Comparison of ENCODE assay signal across 9 cellular contexts in genomic region chr6:137811912-137812553, GRCh38. TPM values are rescaled to one million over a fixed set of nuclear protein-coding genes. Genes with fewer than 3 reads are reported as not detected.
DNase-seq lines count a peak whose midpoint lies in the region; ATAC-seq and TF ChIP-seq lines count a peak whose summit lies in the region.
"Had no signal": no experiment of that assay in that cellular context is flagged by ENCODE, and none has a peak within 500 bp of the region (broad histone marks: within the 10 kb centered on the region; RNA-seq: fewer than 3 reads in every experiment).

No MANE protein-coding gene starts in this region.

- H4K8ac ChIP-seq in mesenchymal stem cell (ENCODE audit: low read length) = no peak overlapping the region

- CTCF ChIA-PET in activated CD8-positive, alpha-beta T cell treated with anti-CD3 and anti-CD28 coated beads for 36 hours (lab: Charles Lee) = interaction anchor here (0.9 to 6.4 kb wide), 9 partner anchors 8 to 163 kb away, joined by 3 to 66 read pairs (median 4); partner anchors contain the start of gene TNFAIP3

- no peaks in the 10 kb centered on the region for H3K36me3 Mint-ChIP-seq in GM23338 (ENCODE audit: low read depth)
- peaks cover 4% of the 10 kb centered on the region for H3K36me3 Mint-ChIP-seq in activated CD8-positive, alpha-beta T cell treated with anti-CD3 and anti-CD28 coated beads for 36 hours (ENCODE audit: low read depth)

- 0 out of 2 replicates have a peak, but pooled peaks cover 4% of the 10 kb centered on the region for H3K9me2 ChIP-seq in GM23338 (ENCODE audit: insufficient read depth)

- no peaks in the 10 kb centered on the region for H3K79me1 ChIP-seq in mesenchymal stem cell (replicated peaks; ENCODE audit: low read length, poor library complexity, severe bottlenecking)

- ATAC-seq in GM23338 = no peak
- ATAC-seq in activated CD8-positive, alpha-beta T cell treated with anti-CD3 and anti-CD28 coated beads for 36 hours = no peak
- ATAC-seq in HG03354 (IDR thresholded peaks at IDR 0.05; ENCODE audit: poor library complexity, severe bottlenecking, unreplicated experiment) = no peak

- peak overlapping the region in 1 of 2 experiments; percentile 68 for H3K4ac ChIP-seq in mesenchymal stem cell (ENCODE audit: low read depth in 1 of 2, low read length in 2 of 2)

- no peak for TF ChIP-seq CTCF in GM23338 (conservative IDR thresholded peaks at IDR 0.05; ENCODE audit: low read depth in 2 of 2)
- TF ChIP-seq CTCF in activated CD8-positive, alpha-beta T cell treated with anti-CD3 and anti-CD28 coated beads for 36 hours (IDR thresholded peaks at IDR 0.05) = no peak
- no peak for TF ChIP-seq CTCF in GM20000 (IDR thresholded peaks at IDR 0.05; ENCODE audit: extremely low read depth, missing control alignments)
- TF ChIP-seq CTCF in coronary artery (IDR thresholded peaks at IDR 0.05) = no peak

- peak; percentile 62 to 63 for DNase-seq in AML-193 (lab: John Stamatoyannopoulos, UW)
- DNase-seq in GM23338 (ENCODE audit: low spot score) = no peak
- DNase-seq in activated CD8-positive, alpha-beta T cell treated with anti-CD3 and anti-CD28 coated beads for 36 hours = no peak
- no peak for DNase-seq in mesenchymal stem cell
- no peak for DNase-seq in NCI-H1048 (lab: John Stamatoyannopoulos, UW)
- no peak for DNase-seq in GM20000 (ENCODE audit: low spot score)
- no peak for DNase-seq in coronary artery (ENCODE audit: low spot score)
- DNase-seq: DMS 273 treated with DMSO at 0.1 percent for 48 hours had no signal

- H2BK15ac ChIP-seq in mesenchymal stem cell (ENCODE audit: low read depth, poor library complexity, severe bottlenecking) = no peak overlapping the region

- H3K4me1 ChIP-seq in GM23338 (ENCODE audit: insufficient read depth) (no peaks in the 10 kb centered on the region), mesenchymal stem cell (ENCODE audit: control insufficient read depth, insufficient read depth, low read depth, low read length) (peaks cover 8% of the 10 kb centered on the region)

- no peaks in the 10 kb centered on the region for H3K79me2 ChIP-seq in GM23338 (replicated peaks; ENCODE audit: insufficient read depth)

- H2BK120ac ChIP-seq in mesenchymal stem cell (ENCODE audit: low read depth, low read length) = no peak overlapping the region

- H4K20me1 ChIP-seq in GM23338 (replicated peaks; ENCODE audit: insufficient read depth) = no peaks in the 10 kb centered on the region

- H3K4me3 ChIP-seq in GM23338 (no peak overlapping the region), mesenchymal stem cell (ENCODE audit: insufficient read depth in 1 of 2, low read depth in 1 of 2, low read length in 2 of 2) (no peak overlapping the region), coronary artery (no peak overlapping the region)

- H3K9me3 ChIP-seq in mesenchymal stem cell (ENCODE audit: control insufficient read depth, low read length) = no peaks in the 10 kb centered on the region

- no peak overlapping the region for H3K23ac ChIP-seq in mesenchymal stem cell (ENCODE audit: low read length in 2 of 2)

- 28% methylated on average over 4 of the region's 6 CpGs for WGBS in mesenchymal stem cell

- H3K4me1 Mint-ChIP-seq in GM23338 = no peaks in the 10 kb centered on the region; the same call in 2 of the 3 replicates
- peaks cover 75% of the 10 kb centered on the region for H3K4me1 Mint-ChIP-seq in activated CD8-positive, alpha-beta T cell treated with anti-CD3 and anti-CD28 coated beads for 36 hours (ENCODE audit: low read depth)

- no peaks in the 10 kb centered on the region for H3F3A ChIP-seq in GM23338 (replicated peaks; ENCODE audit: low read depth)

- H3K4me2 ChIP-seq in GM23338 (no peak overlapping the region), mesenchymal stem cell (ENCODE audit: low read length, poor library complexity, severe bottlenecking) (peak overlapping the region; percentile 45)

- no peak overlapping the region for H3K4me3 Mint-ChIP-seq in GM23338
- H3K4me3 Mint-ChIP-seq in activated CD8-positive, alpha-beta T cell treated with anti-CD3 and anti-CD28 coated beads for 36 hours = peak overlapping the region; percentile 60

- H3K27me3 ChIP-seq in GM23338 (ENCODE audit: insufficient read depth) = no peaks in the 10 kb centered on the region
- H3K27me3 ChIP-seq in mesenchymal stem cell (ENCODE audit: control insufficient read depth in 1 of 2, insufficient read depth in 1 of 2, low read length in 2 of 2) = no peaks in the 10 kb centered on the region

- H3K9me3 Mint-ChIP-seq in GM23338 = no peaks in the 10 kb centered on the region
- H3K9me3 Mint-ChIP-seq in activated CD8-positive, alpha-beta T cell treated with anti-CD3 and anti-CD28 coated beads for 36 hours = peaks cover 4% of the 10 kb centered on the region

- H3K27ac ChIP-seq in GM23338 (ENCODE audit: low read depth) (no peak overlapping the region), mesenchymal stem cell (ENCODE audit: low read length, poor library complexity, severe bottlenecking) (no peak overlapping the region), coronary artery (peak overlapping the region in 1 of 2 donors; percentile 7)

- no peak overlapping the region for H2BK5ac ChIP-seq in mesenchymal stem cell (ENCODE audit: low read depth, low read length, poor library complexity, severe bottlenecking)

- H3K18ac ChIP-seq in mesenchymal stem cell (ENCODE audit: low read depth in 1 of 2, low read length in 2 of 2) = peak overlapping the region in 1 of 2 experiments; percentile 91

- peaks cover 2% of the 10 kb centered on the region for H3K27me3 Mint-ChIP-seq in GM23338 (ENCODE audit: insufficient read depth, low read depth, poor library complexity)
- H3K27me3 Mint-ChIP-seq in activated CD8-positive, alpha-beta T cell treated with anti-CD3 and anti-CD28 coated beads for 36 hours = no peaks in the 10 kb centered on the region

- no peak overlapping the region for H4K91ac ChIP-seq in mesenchymal stem cell (ENCODE audit: low read length)

- H3K36me3 ChIP-seq in GM23338 (ENCODE audit: insufficient read depth) (no peaks in the 10 kb centered on the region), mesenchymal stem cell (ENCODE audit: control insufficient read depth in 1 of 2, insufficient read depth in 2 of 2, low read depth in 1 of 2, low read length in 2 of 2) (no peaks in the 10 kb centered on the region)

- no peak overlapping the region for H3K14ac ChIP-seq in mesenchymal stem cell (ENCODE audit: low read length in 2 of 2)

- H2AK5ac ChIP-seq in mesenchymal stem cell (ENCODE audit: low read length, severe bottlenecking) = no peak overlapping the region

- no peak overlapping the region for H2BK12ac ChIP-seq in mesenchymal stem cell (ENCODE audit: low read length in 2 of 2)

- H2AFZ ChIP-seq in GM23338 (0 out of 2 replicates have a peak overlapping the region, but pooled peaks have one; percentile 33), mesenchymal stem cell (ENCODE audit: low read depth, low read length) (no peak overlapping the region)

- peak overlapping the region; percentile 62 for H3K9ac ChIP-seq in mesenchymal stem cell (ENCODE audit: low read length)

- intact Hi-C loops in activated CD8-positive, alpha-beta T cell treated with anti-CD3 and anti-CD28 coated beads for 36 hours (cut with micrococcal nuclease) = no loop called here

- no peak overlapping the region for H3K27ac Mint-ChIP-seq in GM23338
- H3K27ac Mint-ChIP-seq in activated CD8-positive, alpha-beta T cell treated with anti-CD3 and anti-CD28 coated beads for 36 hours = peak overlapping the region; percentile 86

- POLR2A ChIA-PET in activated CD8-positive, alpha-beta T cell treated with anti-CD3 and anti-CD28 coated beads for 36 hours (lab: Charles Lee) = interaction anchor here (0.8 to 4.3 kb wide), 10 partner anchors 8 to 104 kb away, joined by 3 to 21 read pairs (median 7); partner anchors contain the start of gene TNFAIP3

TF ChIP-seq in GM23338, 12 proteins besides CTCF, POLR2A, EP300 and RAD21 (continues in another document):
- TF ChIP-seq NANOG (IDR thresholded peaks at IDR 0.05; ENCODE audit: borderline replicate concordance) (no peak), POLR2AphosphoS5 (IDR thresholded peaks at IDR 0.05; ENCODE audit: low read depth) (no peak), EZH2 (IDR thresholded peaks at IDR 0.05; ENCODE audit: low read depth, unreplicated experiment) (no peak), STAT1 (IDR thresholded peaks at IDR 0.05; ENCODE audit: unreplicated experiment) (no peak), CREB1 (CRISPR knock-in tag; IDR thresholded peaks at IDR 0.05; ENCODE audit: low read depth) (no peak), EZH2phosphoT487 (IDR thresholded peaks at IDR 0.05; ENCODE audit: unreplicated experiment) (no peak), ZNF331 (CRISPR knock-in tag; IDR thresholded peaks at IDR 0.05; ENCODE audit: low read depth) (no peak), JUNB (IDR thresholded peaks at IDR 0.05; ENCODE audit: unreplicated experiment) (no peak), ZNF114 (CRISPR knock-in tag; IDR thresholded peaks at IDR 0.05) (no peak), REST (IDR thresholded peaks at IDR 0.05; ENCODE audit: unreplicated experiment) (no peak)

RNA-seq across cellular contexts. Expression of gene TNFAIP3, which starts 55.0 kb away (rescaled TPM):
- total RNA-seq in GM23338 (2014; rRNA removed; shearing (Covaris generic)) = 2.3 and 4.4 TPM in 2 replicates
- polyA plus RNA-seq in GM23338 (2016; fragmentation: Nextera tagmentation; extraction: Ambion mirVana) = 2.1 and 3.3 TPM in 2 replicates
- total RNA-seq in activated CD8-positive, alpha-beta T cell treated with anti-CD3 and anti-CD28 coated beads for 36 hours = 100 to 1,000 TPM; 399 to 402 TPM
- polyA plus RNA-seq in mesenchymal stem cell (2013, experiment 1 of 2) = 8.2 TPM
- polyA plus RNA-seq in mesenchymal stem cell (2013, experiment 2 of 2) = 7.2 TPM

Comparison
In these comparisons a context has a peak if more than half of its experiments do, and no peak if none do; other contexts are left out.
1. DNase-seq: peak in AML-193 (2 of 2); none in GM23338 (single experiment), activated CD8-positive, alpha-beta T cell treated with anti-CD3 and anti-CD28 coated beads for 36 hours (single experiment), mesenchymal stem cell (single experiment), NCI-H1048 (single experiment), GM20000 (single experiment) and coronary artery (single experiment).
2. RNA of gene TNFAIP3, which starts 55.0 kb away (total RNA-seq): 399 to 402 TPM in activated CD8-positive, alpha-beta T cell treated with anti-CD3 and anti-CD28 coated beads for 36 hours; 2.3 to 4.4 TPM in GM23338; every median in the first group is over 10 times any median in the second.